Comparison of ENCODE assay signal across 19 cellular contexts in the genomic region with DNA sequence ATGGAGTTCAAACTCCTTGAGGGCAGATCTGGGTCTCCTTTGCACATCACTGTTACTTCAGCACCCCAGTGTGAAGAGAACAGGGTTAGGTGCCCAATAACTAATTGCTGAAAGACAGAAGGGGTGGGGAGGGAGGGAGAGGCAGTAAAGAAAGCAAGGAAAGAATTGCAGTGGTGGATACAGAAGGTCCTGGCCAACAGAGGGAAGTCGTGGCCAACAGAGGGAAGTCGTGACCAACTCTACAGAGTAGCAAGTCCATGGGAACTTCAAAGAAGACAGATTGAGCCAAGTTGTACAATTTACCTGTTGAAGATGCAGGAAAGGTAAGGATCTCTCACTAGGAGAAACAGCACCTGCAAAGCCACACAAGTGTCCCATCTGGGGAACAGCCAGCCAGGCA. TPM values are rescaled to one million over a fixed set of nuclear protein-coding genes. Genes with fewer than 3 reads are reported as not detected.
DNase-seq lines count a peak whose midpoint lies in the region; ATAC-seq and TF ChIP-seq lines count a peak whose summit lies in the region.
"Had no signal": no experiment of that assay in that cellular context is flagged by ENCODE, and none has a peak within 500 bp of the region (broad histone marks: within the 10 kb centered on the region; RNA-seq: fewer than 3 reads in every experiment).

No MANE protein-coding gene starts in this region.

- no peak overlapping the region for H2BK12ac ChIP-seq in H9 (ENCODE audit: insufficient read length, low read depth, low read length)

- no peaks in the 10 kb centered on the region for H3K27me3 Mint-ChIP-seq in H9 (ENCODE audit: low read depth)
- H3K27me3 Mint-ChIP-seq in immature natural killer cell (ENCODE audit: low read depth in 3 of 3), result peaks cover 0 to 2% (median 0%) of the 10 kb centered on the region in 3 donors
- no peaks in the 10 kb centered on the region for H3K27me3 Mint-ChIP-seq in progenitor cell of endocrine pancreas
- H3K27me3 Mint-ChIP-seq: CD4-positive, alpha-beta T cell had no signal

- no peak overlapping the region for H3K23ac ChIP-seq in H9 (ENCODE audit: insufficient read length, low read depth, low read length)

- no peaks in the 10 kb centered on the region; the same call in 1 of the 2 replicates for H3K4me1 ChIP-seq in H9 (ENCODE audit: insufficient read depth, low read length)

- no peak overlapping the region for H4K91ac ChIP-seq in H9 (ENCODE audit: insufficient read length, low read depth, low read length)

- no peak overlapping the region for H3K56ac ChIP-seq in H9 (ENCODE audit: insufficient read length, low read depth, low read length)

- H3K23me2 ChIP-seq in H9 (ENCODE audit: insufficient read length, low read depth, low read length, poor library complexity, severe bottlenecking), result no peaks in the 10 kb centered on the region

- peak overlapping the region; percentile 18 for H2AK5ac ChIP-seq in H9 (ENCODE audit: insufficient read length, low read length)

- no peaks in the 10 kb centered on the region for H3K79me1 ChIP-seq in H9 (ENCODE audit: insufficient read depth, low read depth, low read length, poor library complexity, severe bottlenecking)

- H3K27ac Mint-ChIP-seq in H9, result peak overlapping the region in 1 of 3 experiments; percentile 87; a peak in 1 of 7 replicates
- peak overlapping the region in 4 of 6 donors; percentile 23 to 53 (median 50) for H3K27ac Mint-ChIP-seq in immature natural killer cell
- H3K27ac Mint-ChIP-seq in progenitor cell of endocrine pancreas, result peak overlapping the region; percentile 69
- H3K27ac Mint-ChIP-seq: CD4-positive, alpha-beta T cell had no signal

- no peak overlapping the region for H3K4me2 ChIP-seq in H9 (ENCODE audit: insufficient read depth, insufficient read length, low read length)

- H2BK120ac ChIP-seq in H9 (ENCODE audit: low read depth, low read length, poor library complexity, severe bottlenecking), result no peak overlapping the region

- H3T11ph ChIP-seq in H9 (ENCODE audit: low read length), result no peak overlapping the region

- no peak for ATAC-seq in stimulated activated naive CD8-positive, alpha-beta T cell treated with anti-CD3 and anti-CD28 coated beads, Interleukin-15, Interleukin-2, amounts not matched to agents 100 U/mL and 50 U/mL, for 24 hours
- ATAC-seq: K562 had no signal

- no peaks in the 10 kb centered on the region for H3K9me3 Mint-ChIP-seq in H9
- no peaks in the 10 kb centered on the region for H3K9me3 Mint-ChIP-seq in immature natural killer cell
- H3K9me3 Mint-ChIP-seq in progenitor cell of endocrine pancreas (ENCODE audit: low read depth), result no peaks in the 10 kb centered on the region
- H3K9me3 Mint-ChIP-seq: CD4-positive, alpha-beta T cell had no signal

- DNase-seq in H9 (no peak), SKM-1 treated with dmso at 0.1 percent for 144 hours (lab: John Stamatoyannopoulos, UW; ENCODE audit: unreplicated experiment) (peak; percentile 25), immature natural killer cell (no peak), progenitor cell of endocrine pancreas (ENCODE audit: low spot score, unreplicated experiment) (no peak), HPDE6-E6E7 (ENCODE audit: extremely low spot score) (no peak), GM13976 (ENCODE audit: low spot score) (no peak)
- no peak for DNase-seq in effector CD8-positive, alpha-beta T cell (lab: John Stamatoyannopoulos, UW)
- no peak for DNase-seq in stimulated activated naive CD8-positive, alpha-beta T cell treated with anti-CD3 and anti-CD28 coated beads, Interleukin-15, Interleukin-2, amounts not matched to agents 100 U/mL and 50 U/mL, for 24 hours
- DNase-seq: AML-193; CD4-positive, alpha-beta T cell; NCI-H2029; NCI-H446 treated with DMSO at 0.1 percent for 48 hours; NCI-H526; SHP77; SW 1271 had no signal

- no peaks in the 10 kb centered on the region for H4K20me1 ChIP-seq in H9 (ENCODE audit: control insufficient read depth, insufficient read depth, insufficient read length)

- H3K4me3 Mint-ChIP-seq in H9, result no peak overlapping the region
- no peak overlapping the region for H3K4me3 Mint-ChIP-seq in immature natural killer cell
- no peak overlapping the region for H3K4me3 Mint-ChIP-seq in progenitor cell of endocrine pancreas (ENCODE audit: low read depth)
- H3K4me3 Mint-ChIP-seq: CD4-positive, alpha-beta T cell had no signal

- no peak overlapping the region for H3K14ac ChIP-seq in H9 (ENCODE audit: insufficient read depth, low read length)

- H4K5ac ChIP-seq in H9 (ENCODE audit: insufficient read length, low read depth, low read length), result no peak overlapping the region

- H3K4ac ChIP-seq in H9 (ENCODE audit: low read depth, low read length), result no peak overlapping the region

- no CpG with 5 or more reads among the region's 2 CpGs for WGBS in H9 (ENCODE audit: extremely low coverage, insufficient read length, low lambda C conversion rate)

- H3K4me1 Mint-ChIP-seq in H9 (peaks cover 57 to 65% of the 10 kb centered on the region in 2 experiments), immature natural killer cell (peaks cover 28 to 61% of the 10 kb centered on the region in 2 donors), progenitor cell of endocrine pancreas (ENCODE audit: low read depth) (peaks cover 19% of the 10 kb centered on the region)

- H3K18ac ChIP-seq in H9 (ENCODE audit: insufficient read length, low read depth, low read length), result no peak overlapping the region

- H3K9me3 ChIP-seq in H9 (ENCODE audit: control insufficient read depth, low read depth, low read length), result no peaks in the 10 kb centered on the region
- H3K9me3 ChIP-seq: BLaER1 treated with 17β-estradiol and CSF1 and Interleukin-3, amounts not matched to agents 10 nM and 100 nM; HAP-1 had no signal

- no peak overlapping the region for H3K27ac ChIP-seq in H9 (ENCODE audit: insufficient read length, low read depth, low read length)
- H3K27ac ChIP-seq: BLaER1 treated with 17β-estradiol and CSF1 and Interleukin-3, amounts not matched to agents 10 nM and 100 nM; RWPE1 had no signal

- H3K79me2 ChIP-seq in H9 (ENCODE audit: insufficient read depth, low read length), result peaks cover 3% of the 10 kb centered on the region; the same call in 1 of the 2 replicates

- no peak for TF ChIP-seq CTCF in H9 (conservative IDR thresholded peaks at IDR 0.05)
- no peak for TF ChIP-seq CTCF in progenitor cell of endocrine pancreas (IDR thresholded peaks at IDR 0.05; ENCODE audit: unreplicated experiment)
- TF ChIP-seq CTCF in GM13976 (IDR thresholded peaks at IDR 0.05; ENCODE audit: borderline replicate concordance, control extremely low read depth, extremely low read depth, insufficient read depth, missing control alignments), result no peak

- H2BK20ac ChIP-seq in H9 (ENCODE audit: low read depth, low read length, poor library complexity, severe bottlenecking), result peak overlapping the region; percentile 32

- no peak overlapping the region for H2BK15ac ChIP-seq in H9 (ENCODE audit: low read depth, low read length)

- no peak overlapping the region for H4K8ac ChIP-seq in H9 (replicated peaks; ENCODE audit: insufficient read length, low read depth, low read length)

- no peak overlapping the region for H2AFZ ChIP-seq in H9 (ENCODE audit: low read length)

- no peaks in the 10 kb centered on the region for H3K27me3 ChIP-seq in H9 (ENCODE audit: insufficient read depth, low read length)
- H3K27me3 ChIP-seq: BLaER1 treated with 17β-estradiol and CSF1 and Interleukin-3, amounts not matched to agents 10 nM and 100 nM had no signal

- in situ Hi-C loops in GM13976 (cut with MboI; ENCODE audit: low sequenced_read_pairs, unreplicated experiment), result no loop called here

- H3K36me3 Mint-ChIP-seq in H9 (ENCODE audit: insufficient read depth in 1 of 3, low read depth in 3 of 3) (peaks cover 11 to 17% (median 16%) of the 10 kb centered on the region in 3 experiments; a peak in 6 of 7 replicates), immature natural killer cell (peaks cover 0 to 1% (median 0%) of the 10 kb centered on the region in 3 donors), progenitor cell of endocrine pancreas (ENCODE audit: insufficient read depth) (peaks cover 3% of the 10 kb centered on the region)

- no peak overlapping the region for H3K9ac ChIP-seq in H9 (ENCODE audit: extremely low read depth, insufficient read length, low read length)
- H3K9ac ChIP-seq: BLaER1 treated with 17β-estradiol and CSF1 and Interleukin-3, amounts not matched to agents 10 nM and 100 nM had no signal

- no peak overlapping the region for H2BK5ac ChIP-seq in H9 (ENCODE audit: insufficient read length, low read length)

RNA-seq across cellular contexts. Expression of gene CCNJL, which starts 27.1 kb away (rescaled TPM):
- 26.9 and 29.7 TPM in 2 replicates for total RNA-seq in H9 (2021)
- 10 to 100 TPM; 16.3 to 29.7 (median 26.7) TPM for polyA plus RNA-seq in immature natural killer cell
- total RNA-seq in progenitor cell of endocrine pancreas, result 23.1 and 29.0 TPM in 2 replicates
- total RNA-seq: CD4-positive, alpha-beta T cell had no signal
- polyA plus RNA-seq: K562 had no signal

RNA-seq across cellular contexts. Expression of gene FABP6, which starts 56.0 kb away (rescaled TPM):
- total RNA-seq in H9 (2021) (5.2 and 6.2 TPM in 2 replicates), progenitor cell of endocrine pancreas (0.55 TPM in 1 of 2 replicates, not detected in the other)
- not detected for polyA plus RNA-seq in immature natural killer cell
- total RNA-seq: CD4-positive, alpha-beta T cell had no signal
